In genomic region chr2:176891105-176891504, GRCh38 we compare ENCODE assay signal across 1 cellular context.
TF ChIP-seq lines count a peak whose summit lies in the region.

No MANE protein-coding gene starts in this region.

TF ChIP-seq in HepG2, 621 proteins besides CTCF, POLR2A, EP300 and RAD21 (continued from another document):
- TF ChIP-seq GPBP1L1 (CRISPR knock-in tag; IDR thresholded peaks at IDR 0.05): no peak
- TF ChIP-seq, protein P1, sequence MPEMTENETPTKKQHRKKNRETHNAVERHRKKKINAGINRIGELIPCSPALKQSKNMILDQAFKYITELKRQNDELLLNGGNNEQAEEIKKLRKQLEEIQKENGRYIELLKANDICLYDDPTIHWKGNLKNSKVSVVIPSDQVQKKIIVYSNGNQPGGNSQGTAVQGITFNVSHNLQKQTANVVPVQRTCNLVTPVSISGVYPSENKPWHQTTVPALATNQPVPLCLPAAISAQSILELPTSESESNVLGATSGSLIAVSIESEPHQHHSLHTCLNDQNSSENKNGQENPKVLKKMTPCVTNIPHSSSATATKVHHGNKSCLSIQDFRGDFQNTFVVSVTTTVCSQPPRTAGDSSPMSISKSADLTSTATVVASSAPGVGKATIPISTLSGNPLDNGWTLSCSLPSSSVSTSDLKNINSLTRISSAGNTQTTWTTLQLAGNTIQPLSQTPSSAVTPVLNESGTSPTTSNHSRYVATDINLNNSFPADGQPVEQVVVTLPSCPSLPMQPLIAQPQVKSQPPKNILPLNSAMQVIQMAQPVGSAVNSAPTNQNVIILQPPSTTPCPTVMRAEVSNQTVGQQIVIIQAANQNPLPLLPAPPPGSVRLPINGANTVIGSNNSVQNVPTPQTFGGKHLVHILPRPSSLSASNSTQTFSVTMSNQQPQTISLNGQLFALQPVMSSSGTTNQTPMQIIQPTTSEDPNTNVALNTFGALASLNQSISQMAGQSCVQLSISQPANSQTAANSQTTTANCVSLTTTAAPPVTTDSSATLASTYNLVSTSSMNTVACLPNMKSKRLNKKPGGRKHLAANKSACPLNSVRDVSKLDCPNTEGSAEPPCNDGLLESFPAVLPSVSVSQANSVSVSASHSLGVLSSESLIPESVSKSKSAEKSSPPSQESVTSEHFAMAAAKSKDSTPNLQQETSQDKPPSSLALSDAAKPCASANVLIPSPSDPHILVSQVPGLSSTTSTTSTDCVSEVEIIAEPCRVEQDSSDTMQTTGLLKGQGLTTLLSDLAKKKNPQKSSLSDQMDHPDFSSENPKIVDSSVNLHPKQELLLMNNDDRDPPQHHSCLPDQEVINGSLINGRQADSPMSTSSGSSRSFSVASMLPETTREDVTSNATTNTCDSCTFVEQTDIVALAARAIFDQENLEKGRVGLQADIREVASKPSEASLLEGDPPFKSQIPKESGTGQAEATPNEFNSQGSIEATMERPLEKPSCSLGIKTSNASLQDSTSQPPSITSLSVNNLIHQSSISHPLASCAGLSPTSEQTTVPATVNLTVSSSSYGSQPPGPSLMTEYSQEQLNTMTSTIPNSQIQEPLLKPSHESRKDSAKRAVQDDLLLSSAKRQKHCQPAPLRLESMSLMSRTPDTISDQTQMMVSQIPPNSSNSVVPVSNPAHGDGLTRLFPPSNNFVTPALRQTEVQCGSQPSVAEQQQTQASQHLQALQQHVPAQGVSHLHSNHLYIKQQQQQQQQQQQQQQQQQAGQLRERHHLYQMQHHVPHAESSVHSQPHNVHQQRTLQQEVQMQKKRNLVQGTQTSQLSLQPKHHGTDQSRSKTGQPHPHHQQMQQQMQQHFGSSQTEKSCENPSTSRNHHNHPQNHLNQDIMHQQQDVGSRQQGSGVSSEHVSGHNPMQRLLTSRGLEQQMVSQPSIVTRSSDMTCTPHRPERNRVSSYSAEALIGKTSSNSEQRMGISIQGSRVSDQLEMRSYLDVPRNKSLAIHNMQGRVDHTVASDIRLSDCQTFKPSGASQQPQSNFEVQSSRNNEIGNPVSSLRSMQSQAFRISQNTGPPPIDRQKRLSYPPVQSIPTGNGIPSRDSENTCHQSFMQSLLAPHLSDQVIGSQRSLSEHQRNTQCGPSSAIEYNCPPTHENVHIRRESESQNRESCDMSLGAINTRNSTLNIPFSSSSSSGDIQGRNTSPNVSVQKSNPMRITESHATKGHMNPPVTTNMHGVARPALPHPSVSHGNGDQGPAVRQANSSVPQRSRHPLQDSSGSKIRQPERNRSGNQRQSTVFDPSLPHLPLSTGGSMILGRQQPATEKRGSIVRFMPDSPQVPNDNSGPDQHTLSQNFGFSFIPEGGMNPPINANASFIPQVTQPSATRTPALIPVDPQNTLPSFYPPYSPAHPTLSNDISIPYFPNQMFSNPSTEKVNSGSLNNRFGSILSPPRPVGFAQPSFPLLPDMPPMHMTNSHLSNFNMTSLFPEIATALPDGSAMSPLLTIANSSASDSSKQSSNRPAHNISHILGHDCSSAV (CRISPR knock-in tag; IDR thresholded peaks at IDR 0.05; ENCODE audit: borderline replicate concordance): no peak
- TF ChIP-seq ZNF512 (CRISPR knock-in tag; IDR thresholded peaks at IDR 0.05): no peak
- no peak for TF ChIP-seq AGO2 (optimal IDR thresholded peaks at IDR 0.05; ENCODE audit: low read depth, low read length)
